Comparison of ENCODE assay signal across 9 cellular contexts in genomic region chr3:81743096-81744025, GRCh38. TPM values are rescaled to one million over a fixed set of nuclear protein-coding genes. Genes with fewer than 3 reads are reported as not detected.
DNase-seq lines count a peak whose midpoint lies in the region; ATAC-seq and TF ChIP-seq lines count a peak whose summit lies in the region.
"Had no signal": no experiment of that assay in that cellular context is flagged by ENCODE, and none has a peak within 500 bp of the region (broad histone marks: within the 10 kb centered on the region; RNA-seq: fewer than 3 reads in every experiment).

No MANE protein-coding gene starts in this region.

- H3K4me1 ChIP-seq in BLaER1 treated with 17β-estradiol and CSF1 and Interleukin-3, amounts not matched to agents 10 nM and 100 nM: peaks cover 0 to 43% (median 15%) of the 10 kb centered on the region in 10 experiments; a peak in 13 of 20 replicates
- H3K4me1 ChIP-seq in PC-3 (ENCODE audit: insufficient read depth, low read length): peaks cover 43% of the 10 kb centered on the region

- H3K4me2 ChIP-seq in BLaER1 treated with 17β-estradiol and CSF1 and Interleukin-3, amounts not matched to agents 10 nM and 100 nM: peak overlapping the region in 8 of 11 experiments; percentile 12 to 63 (median 44); a peak in 13 of 22 replicates
- peak overlapping the region; percentile 66 for H3K4me2 ChIP-seq in PC-3 (ENCODE audit: low read length)

- peaks cover 3 to 15% (median 11%) of the 10 kb centered on the region in 11 experiments; a peak in 12 of 22 replicates for H3K9me3 ChIP-seq in BLaER1 treated with 17β-estradiol and CSF1 and Interleukin-3, amounts not matched to agents 10 nM and 100 nM (replicated peaks in 1 of 11)
- no peaks in the 10 kb centered on the region for H3K9me3 ChIP-seq in PC-3 (ENCODE audit: low read length)

- intact Hi-C loops in PC-3 (cut with micrococcal nuclease): loop anchor here (1.0 to 10.0 kb wide), 6 partner anchors 17 to 731 kb away; partner anchors contain the start of gene GBE1

- peaks cover 70% of the 10 kb centered on the region for H3K79me2 ChIP-seq in PC-3 (ENCODE audit: low read length)

- CTCF ChIA-PET in PC-3 (lab: Charles Lee): no interaction called here

- H3K9ac ChIP-seq in BLaER1 treated with 17β-estradiol and CSF1 and Interleukin-3, amounts not matched to agents 10 nM and 100 nM: peak overlapping the region in 2 of 11 experiments; percentile 3 to 12; a peak in 2 of 22 replicates
- peak overlapping the region; percentile 26; the same call in 1 of the 2 replicates for H3K9ac ChIP-seq in PC-3 (ENCODE audit: low read length)

- TF ChIP-seq CTCF in PC-3 (conservative IDR thresholded peaks at IDR 0.05; ENCODE audit: low read depth, low read length): no peak

- peaks cover 27% of the 10 kb centered on the region for H3F3A ChIP-seq in PC-3 (ENCODE audit: low read length, unreplicated experiment)

- H2AFZ ChIP-seq in PC-3 (ENCODE audit: low read length): no peak overlapping the region

- ATAC-seq in PC-3: peak; percentile 77
- peak; percentile 57 for ATAC-seq in esophagus mucosa
- no peak for ATAC-seq in GM21447 (IDR thresholded peaks at IDR 0.05; ENCODE audit: unreplicated experiment)
- no peak for ATAC-seq in GM19324 (IDR thresholded peaks at IDR 0.05; ENCODE audit: low FRiP score, unreplicated experiment)

- DNase-seq in PC-3 (peak; percentile 96), non-pigmented ciliary epithelial cell (ENCODE audit: low read depth) (peak; percentile 91), NCI-H345 treated with DMSO at 0.1 percent for 48 hours (lab: John Stamatoyannopoulos, UW; ENCODE audit: unreplicated experiment) (no peak)
- DNase-seq in stimulated activated CD4-positive, alpha-beta T cell treated with anti-CD3 and anti-CD28 coated beads, Interleukin-4, amount 100 ng/mL, for 24 hours: no peak
- DNase-seq: NCI-H2029 treated with DMSO at 0.1 percent for 48 hours had no signal

- peaks cover 11 to 81% (median 45%) of the 10 kb centered on the region in 11 experiments; a peak in 21 of 22 replicates for H3K36me3 ChIP-seq in BLaER1 treated with 17β-estradiol and CSF1 and Interleukin-3, amounts not matched to agents 10 nM and 100 nM
- peaks cover 5% of the 10 kb centered on the region for H3K36me3 ChIP-seq in PC-3 (ENCODE audit: low read depth, low read length)

- peaks cover 0 to 93% (median 33%) of the 10 kb centered on the region in 11 experiments; a peak in 9 of 22 replicates for H4K20me1 ChIP-seq in BLaER1 treated with 17β-estradiol and CSF1 and Interleukin-3, amounts not matched to agents 10 nM and 100 nM
- H4K20me1 ChIP-seq in PC-3 (ENCODE audit: low read length): no peaks in the 10 kb centered on the region

- BruUV-seq in PC-3 (replicated peaks; lab: Mats Ljungman, UMichigan): no TSS peak

- POLR2A ChIA-PET in PC-3 (lab: Charles Lee; ENCODE audit: unreplicated experiment): no interaction called here

- H3K27me3 ChIP-seq in BLaER1 treated with 17β-estradiol and CSF1 and Interleukin-3, amounts not matched to agents 10 nM and 100 nM: no peaks in the 10 kb centered on the region
- no peaks in the 10 kb centered on the region for H3K27me3 ChIP-seq in PC-3 (ENCODE audit: low read length)

- no peak overlapping the region for H3K4me3 ChIP-seq in BLaER1 treated with 17β-estradiol and CSF1 and Interleukin-3, amounts not matched to agents 10 nM and 100 nM
- H3K4me3 ChIP-seq in PC-3 (ENCODE audit: low read length): peak overlapping the region; percentile 31

- no peaks in the 10 kb centered on the region for H3K9me2 ChIP-seq in PC-3 (replicated peaks; ENCODE audit: low read length)

- peak overlapping the region in 10 of 11 experiments; percentile 23 to 69 (median 50); a peak in 19 of 22 replicates for H3K27ac ChIP-seq in BLaER1 treated with 17β-estradiol and CSF1 and Interleukin-3, amounts not matched to agents 10 nM and 100 nM
- H3K27ac ChIP-seq in PC-3 (ENCODE audit: low read length): peak overlapping the region; percentile 83

RNA-seq across cellular contexts. Expression of gene GBE1, which starts 18.1 kb away (rescaled TPM):
- total RNA-seq in PC-3 (2014; rRNA removed): 56.6 and 57.7 TPM in 2 replicates
- 25.9 TPM for total RNA-seq in esophagus mucosa

Comparison
In these comparisons a context has a peak if more than half of its experiments do, and no peak if none do; other contexts are left out.
1. ATAC-seq: peak in PC-3 (single experiment) and esophagus mucosa (single experiment); none in GM21447 (single experiment) and GM19324 (single experiment).
2. DNase-seq: peak in PC-3 (single experiment) and non-pigmented ciliary epithelial cell (single experiment); none in NCI-H345 treated with DMSO at 0.1 percent for 48 hours (single experiment) and stimulated activated CD4-positive, alpha-beta T cell treated with anti-CD3 and anti-CD28 coated beads, Interleukin-4, amount 100 ng/mL, for 24 hours (single experiment).